8 cellular contexts compared by ENCODE assay signal in genomic region chr9:134475051-134475790, GRCh38.
A peak's percentile ranks its signal among the peaks of the same experiment; 100 is the strongest.
DNase-seq lines count a peak whose midpoint lies in the region; ATAC-seq and TF ChIP-seq lines count a peak whose summit lies in the region.

No MANE protein-coding gene starts in this region.

- intact Hi-C loops in mucosa of descending colon (cut with DNase I, micrococcal nuclease) (no loop called here), vagina (cut with DNase I) (loop anchor here (5.0 kb wide), 1 partner anchor 167 kb away; the partner anchor contains the start of gene COL5A1)

- H3K36me3 Mint-ChIP-seq in chondrocyte (ENCODE audit: low read depth), result no peaks in the 10 kb centered on the region

- no peaks in the 10 kb centered on the region for H3K27me3 Mint-ChIP-seq in chondrocyte (ENCODE audit: low read depth)

- H3K4me3 ChIP-seq in mucosa of descending colon (no peak overlapping the region), vagina (no peak overlapping the region)

- peaks cover 34% of the 10 kb centered on the region for H3K4me1 Mint-ChIP-seq in chondrocyte (ENCODE audit: low read depth)

- ATAC-seq in mucosa of descending colon (peak; percentile 85), GM21717 (IDR thresholded peaks at IDR 0.05; ENCODE audit: unreplicated experiment) (no peak), GM18498 (IDR thresholded peaks at IDR 0.05; ENCODE audit: unreplicated experiment) (no peak)

- H3K9me3 ChIP-seq in mucosa of descending colon (no peaks in the 10 kb centered on the region), vagina (no peaks in the 10 kb centered on the region)

- H3K27ac ChIP-seq in vagina, result peak overlapping the region; percentile 78

- H3K27ac Mint-ChIP-seq in chondrocyte (ENCODE audit: unreplicated experiment), result peak overlapping the region; percentile 86

- TF ChIP-seq CTCF in chondrocyte (IDR thresholded peaks at IDR 0.05) (peak; percentile 42), mucosa of descending colon (IDR thresholded peaks at IDR 0.05) (no peak), vagina (IDR thresholded peaks at IDR 0.05) (no peak)

- no peak for TF ChIP-seq POLR2A in vagina (IDR thresholded peaks at IDR 0.05)

- H3K9me3 Mint-ChIP-seq in chondrocyte (ENCODE audit: low read depth), result no peaks in the 10 kb centered on the region

- peaks cover 8% of the 10 kb centered on the region for H3K4me1 ChIP-seq in mucosa of descending colon (ENCODE audit: low read depth)
- peaks cover 48% of the 10 kb centered on the region for H3K4me1 ChIP-seq in vagina

- no peaks in the 10 kb centered on the region for H3K36me3 ChIP-seq in mucosa of descending colon (ENCODE audit: low read depth)
- H3K36me3 ChIP-seq in vagina, result no peaks in the 10 kb centered on the region

- DNase-seq in stimulated activated CD4-positive, alpha-beta T cell treated with anti-CD3 and anti-CD28 coated beads, Interleukin-12 subunit alpha, Interleukin-12 subunit beta, amount 100 ng/mL, for 4 hours, result peak; percentile 23
- DNase-seq in stimulated activated CD4-positive, alpha-beta T cell treated with anti-CD3 and anti-CD28 coated beads, Interleukin-4, amount 100 ng/mL, for 24 hours, result no peak
- DNase-seq in chondrocyte (ENCODE audit: low spot score), result no peak
- DNase-seq in mucosa of descending colon, result peak; percentile 75 to 80 (median 79)
- no peak for DNase-seq in vagina (ENCODE audit: extremely low spot score in 2 of 2)
- DNase-seq in activated effector memory CD4-positive, alpha-beta T cell treated with anti-CD3 and anti-CD28 coated beads, Interleukin-2, amount 50 U/mL, for 16 hours, result no peak

- no peaks in the 10 kb centered on the region for H3K27me3 ChIP-seq in vagina

- H3K4me3 Mint-ChIP-seq in chondrocyte (ENCODE audit: unreplicated experiment), result no peak overlapping the region

Comparison
In these comparisons a context has a peak if more than half of its experiments do, and no peak if none do; other contexts are left out.
1. DNase-seq: peak in stimulated activated CD4-positive, alpha-beta T cell treated with anti-CD3 and anti-CD28 coated beads, Interleukin-12 subunit alpha, Interleukin-12 subunit beta, amount 100 ng/mL, for 4 hours (single experiment) and mucosa of descending colon (3 of 3); none in stimulated activated CD4-positive, alpha-beta T cell treated with anti-CD3 and anti-CD28 coated beads, Interleukin-4, amount 100 ng/mL, for 24 hours (single experiment), chondrocyte (single experiment), vagina (0 of 2) and activated effector memory CD4-positive, alpha-beta T cell treated with anti-CD3 and anti-CD28 coated beads, Interleukin-2, amount 50 U/mL, for 16 hours (single experiment).